Comparison of ENCODE assay signal across 1 cellular context in genomic region chr15:98421419-98422085, GRCh38.
A peak's percentile ranks its signal among the peaks of the same experiment; 100 is the strongest.
TF ChIP-seq lines count a peak whose summit lies in the region.

No MANE protein-coding gene starts in this region.

TF ChIP-seq in WTC11, 78 proteins besides CTCF, POLR2A, EP300 and RAD21 (continued from another document):
- TF ChIP-seq FOXK1 (CRISPR knock-in tag; IDR thresholded peaks at IDR 0.05) (peak; percentile 66; the same call in 1 of the 2 replicates), CREM (CRISPR knock-in tag; IDR thresholded peaks at IDR 0.05) (peak; percentile 81; the same call in 1 of the 2 replicates), TCF7 (CRISPR knock-in tag; IDR thresholded peaks at IDR 0.05; ENCODE audit: low read depth) (peak; percentile 79; the same call in 1 of the 2 replicates), ZBTB43 (CRISPR knock-in tag; IDR thresholded peaks at IDR 0.05) (peak; percentile 81), MXD4 (CRISPR knock-in tag; IDR thresholded peaks at IDR 0.05; ENCODE audit: borderline replicate concordance) (no peak), ESRRA (CRISPR knock-in tag; IDR thresholded peaks at IDR 0.05; ENCODE audit: borderline replicate concordance) (peak; percentile 75; the same call in 1 of the 2 replicates), FOXP4 (CRISPR knock-in tag; IDR thresholded peaks at IDR 0.05) (peak; percentile 71), E2F1 (CRISPR knock-in tag; IDR thresholded peaks at IDR 0.05) (peak; percentile 93), ARID4B (CRISPR knock-in tag; IDR thresholded peaks at IDR 0.05; ENCODE audit: borderline replicate concordance) (no peak; the same call in 1 of the 2 replicates), MYBL2 (CRISPR knock-in tag; IDR thresholded peaks at IDR 0.05) (peak; percentile 78; the same call in 1 of the 2 replicates), FOXJ3 (CRISPR knock-in tag; IDR thresholded peaks at IDR 0.05; ENCODE audit: borderline replicate concordance) (peak; percentile 49; the same call in 1 of the 2 replicates), CBFB (CRISPR knock-in tag; IDR thresholded peaks at IDR 0.05; ENCODE audit: low read depth) (peak; percentile 81; the same call in 1 of the 2 replicates), RELA (CRISPR knock-in tag; IDR thresholded peaks at IDR 0.05; ENCODE audit: borderline replicate concordance) (peak; percentile 79; the same call in 1 of the 2 replicates), PRDM15 (CRISPR knock-in tag; IDR thresholded peaks at IDR 0.05) (no peak), ZNF512 (CRISPR knock-in tag; IDR thresholded peaks at IDR 0.05; ENCODE audit: borderline replicate concordance) (no peak), GRHL2 (CRISPR knock-in tag; IDR thresholded peaks at IDR 0.05; ENCODE audit: insufficient replicate concordance, severe bottlenecking) (no peak), ELF4 (CRISPR knock-in tag; IDR thresholded peaks at IDR 0.05; ENCODE audit: low read depth) (peak; percentile 92; the same call in 1 of the 2 replicates), ZNF138 (CRISPR knock-in tag; conservative IDR thresholded peaks at IDR 0.05) (peak; percentile 96), TEAD1 (CRISPR knock-in tag; IDR thresholded peaks at IDR 0.05) (peak; percentile 92), GTF2I (CRISPR knock-in tag; conservative IDR thresholded peaks at IDR 0.05) (no peak), STAT6 (CRISPR knock-in tag; conservative IDR thresholded peaks at IDR 0.05; ENCODE audit: low read depth) (0 out of 2 replicates have a peak, but pooled peaks have one; percentile 72), ZNF232 (CRISPR knock-in tag; IDR thresholded peaks at IDR 0.05) (peak; percentile 67; the same call in 1 of the 2 replicates), NR3C1 (CRISPR knock-in tag; conservative IDR thresholded peaks at IDR 0.05; ENCODE audit: low read depth) (peak; percentile 90; the same call in 1 of the 2 replicates), USF1 (CRISPR knock-in tag; IDR thresholded peaks at IDR 0.05) (peak; percentile 52; the same call in 1 of the 2 replicates), JAZF1 (CRISPR knock-in tag; IDR thresholded peaks at IDR 0.05) (no peak), USF2 (CRISPR knock-in tag; IDR thresholded peaks at IDR 0.05) (no peak)
